Comparison of ENCODE assay signal across 8 cellular contexts in genomic region chr15:88913850-88914169, GRCh38. TPM values are rescaled to one million over a fixed set of nuclear protein-coding genes. Genes with fewer than 3 reads are reported as not detected.
DNase-seq lines count a peak whose midpoint lies in the region; ATAC-seq and TF ChIP-seq lines count a peak whose summit lies in the region.

No MANE protein-coding gene starts in this region.

- no peak for ATAC-seq in gastrocnemius medialis
- no peak for ATAC-seq in GM21786 (IDR thresholded peaks at IDR 0.05; ENCODE audit: unreplicated experiment)

- H3K9me3 ChIP-seq in SJCRH30 (replicated peaks) = no peaks in the 10 kb centered on the region
- H3K9me3 ChIP-seq in esophagus muscularis mucosa = no peaks in the 10 kb centered on the region
- H3K9me3 ChIP-seq in gastrocnemius medialis = no peaks in the 10 kb centered on the region

- intact Hi-C loops in esophagus muscularis mucosa (cut with DNase I) (no loop called here), gastrocnemius medialis (cut with DNase I; ENCODE audit: low total_unique reads) (loop anchor here (5.0 to 10.0 kb wide), 4 partner anchors 173 to 1188 kb away; partner anchors contain the start of genes ABHD2, IDH2 and ZNF710)

- H3K4me3 ChIP-seq in H7 (ENCODE audit: insufficient read depth, low read depth, low read length) = peak overlapping the region; percentile 62
- H3K4me3 ChIP-seq in SJCRH30 = peak overlapping the region; percentile 94
- peak overlapping the region; percentile 65 to 94 (median 82) for H3K4me3 ChIP-seq in esophagus muscularis mucosa
- H3K4me3 ChIP-seq in gastrocnemius medialis = peak overlapping the region; percentile 70 to 92 (median 86)

- peaks cover 15% of the 10 kb centered on the region for H3K4me1 ChIP-seq in SJCRH30
- peaks cover 43 to 79% (median 57%) of the 10 kb centered on the region in 4 donors for H3K4me1 ChIP-seq in esophagus muscularis mucosa
- peaks cover 38 to 40% of the 10 kb centered on the region in 2 donors for H3K4me1 ChIP-seq in gastrocnemius medialis

- H3K27ac ChIP-seq in SJCRH30 = peak overlapping the region; percentile 75
- H3K27ac ChIP-seq in esophagus muscularis mucosa (replicated peaks in 1 of 4) = peak overlapping the region; percentile 83 to 92 (median 88)
- H3K27ac ChIP-seq in gastrocnemius medialis = peak overlapping the region; percentile 92 to 99 (median 97)

- no peak for TF ChIP-seq CTCF in esophagus muscularis mucosa (IDR thresholded peaks at IDR 0.05)
- no peak for TF ChIP-seq CTCF in gastrocnemius medialis (IDR thresholded peaks at IDR 0.05 in 4 of 5, conservative IDR thresholded peaks at IDR 0.05 in 1 of 5)

- H3K36me3 ChIP-seq in H7 (replicated peaks; ENCODE audit: control insufficient read depth, insufficient read depth, low read length) (peaks cover 24% of the 10 kb centered on the region), SJCRH30 (peaks cover 4% of the 10 kb centered on the region; the same call in 1 of the 2 replicates), esophagus muscularis mucosa (peaks cover 9 to 26% (median 15%) of the 10 kb centered on the region in 4 donors), gastrocnemius medialis (peaks cover 0 to 24% of the 10 kb centered on the region in 2 donors)

- no peak for TF ChIP-seq POLR2A in esophagus muscularis mucosa (IDR thresholded peaks at IDR 0.05; ENCODE audit: low read depth)
- no peak for TF ChIP-seq POLR2A in gastrocnemius medialis (IDR thresholded peaks at IDR 0.05)

- no peak for TF ChIP-seq EP300 in esophagus muscularis mucosa (IDR thresholded peaks at IDR 0.05)

- no peaks in the 10 kb centered on the region for H3K27me3 ChIP-seq in H7 (ENCODE audit: control insufficient read depth, insufficient read depth, low read length)
- H3K27me3 ChIP-seq in SJCRH30 = no peaks in the 10 kb centered on the region
- H3K27me3 ChIP-seq in esophagus muscularis mucosa = no peaks in the 10 kb centered on the region
- H3K27me3 ChIP-seq in gastrocnemius medialis = no peaks in the 10 kb centered on the region

- in situ Hi-C loops in gastrocnemius medialis (cut with MboI; ENCODE audit: low sequenced_read_pairs in 4 of 4) = loop anchor here in 2 of 4 donors (10.0 to 25.0 kb wide), 2 partner anchors 181 to 248 kb away; no protein-coding TSS in a partner anchor

- WGBS in esophagus muscularis mucosa = 66% methylated on average over 4 of the region's 4 CpGs

- DNase-seq in H7 (peak; percentile 6), SJCRH30 (no peak), esophagus muscularis mucosa (ENCODE audit: extremely low spot score) (no peak), gastrocnemius medialis (no peak), HPDE6-E6E7 (ENCODE audit: extremely low spot score) (no peak)
- no peak for DNase-seq in stimulated activated CD4-positive, alpha-beta T cell treated with anti-CD3 and anti-CD28 coated beads, Interleukin-4, amount 100 ng/mL, for 4 hours
- no peak for DNase-seq in stimulated activated CD4-positive, alpha-beta T cell treated with anti-CD3 and anti-CD28 coated beads, Interleukin-2, amount 100 ng/mL, for 24 hours

RNA-seq across cellular contexts. Expression of gene MFGE8, which starts 0.6 kb away (rescaled TPM):
- 151 and 182 TPM in 2 replicates for total RNA-seq in H7 (2014; rRNA removed; shearing (Covaris generic))
- total RNA-seq in SJCRH30 (2014; rRNA removed; shearing (Covaris generic)) = 60.9 and 69.1 TPM in 2 replicates
- 100 to 1,000 TPM; 355 to 614 (median 564) TPM for total RNA-seq in esophagus muscularis mucosa
- 100 to 1,000 TPM; 239 to 437 (median 395) TPM for total RNA-seq in gastrocnemius medialis

RNA-seq across cellular contexts. Expression of gene HAPLN3, which starts 18.5 kb away (rescaled TPM):
- 8.1 and 11.5 TPM in 2 replicates for total RNA-seq in H7 (2014; rRNA removed; shearing (Covaris generic))
- 2.5 and 2.8 TPM in 2 replicates for total RNA-seq in SJCRH30 (2014; rRNA removed; shearing (Covaris generic))
- 10 to 100 TPM in 2 of 4 donors, 1 to 10 TPM in 2; 5.0 to 13.4 (median 9.9) TPM for total RNA-seq in esophagus muscularis mucosa
- 1 to 10 TPM; 1.7 to 5.2 (median 2.1) TPM for total RNA-seq in gastrocnemius medialis
